ENCODE assay signal across 25 cellular contexts in genomic region chr10:44260286-44260928, GRCh38.
DNase-seq lines count a peak whose midpoint lies in the region; ATAC-seq and TF ChIP-seq lines count a peak whose summit lies in the region.
"Had no signal": no experiment of that assay in that cellular context is flagged by ENCODE, and none has a peak within 500 bp of the region (broad histone marks: within the 10 kb centered on the region; RNA-seq: fewer than 3 reads in every experiment).

No MANE protein-coding gene starts in this region.

- H3K4me1 ChIP-seq in uterus: peaks cover 8 to 12% of the 10 kb centered on the region in 2 donors
- peaks cover 0 to 17% (median 0%) of the 10 kb centered on the region in 3 donors for H3K4me1 ChIP-seq in esophagus squamous epithelium

- 62 to 83% methylated on average over 3 to 4 of the region's 13 CpGs for WGBS in esophagus squamous epithelium, 2 donors

- TF ChIP-seq POLR2A in uterus (IDR thresholded peaks at IDR 0.05) (no peak), esophagus squamous epithelium (IDR thresholded peaks at IDR 0.05) (no peak)

- H3K36me3 ChIP-seq in uterus (no peaks in the 10 kb centered on the region), esophagus squamous epithelium (no peaks in the 10 kb centered on the region)
- H3K36me3 ChIP-seq: pancreas, spleen, tibial artery had no signal

- no peaks in the 10 kb centered on the region for H3K27me3 ChIP-seq in uterus
- H3K27me3 ChIP-seq in esophagus squamous epithelium: no peaks in the 10 kb centered on the region
- H3K27me3 ChIP-seq: pancreas, spleen, tibial artery had no signal

- peak; percentile 50 for ATAC-seq in GM19025 (IDR thresholded peaks at IDR 0.05; ENCODE audit: low read depth, unreplicated experiment)
- peak; percentile 47 for ATAC-seq in HG02852 (IDR thresholded peaks at IDR 0.05; ENCODE audit: unreplicated experiment)
- ATAC-seq in SK-N-SH treated with all-trans-retinoic acid at 6 μM for 48 hours: peak; percentile 52
- ATAC-seq in GM19023 (IDR thresholded peaks at IDR 0.05; ENCODE audit: unreplicated experiment): no peak
- ATAC-seq: activated T-helper 17 cell treated with anti-CD3 and anti-CD28 coated beads, Interleukin-2, amount 50 U/mL, for 72 hours; stimulated activated naive B cell treated with anti-CD40 and anti-IgM and Interleukin-4, amounts not matched to agents 10 μg/mL and 1 μg/mL and 100 μg/mL, for 72 hours had no signal

- no peaks in the 10 kb centered on the region for H3K9me3 ChIP-seq in uterus
- no peaks in the 10 kb centered on the region for H3K9me3 ChIP-seq in esophagus squamous epithelium
- H3K9me3 ChIP-seq: pancreas, spleen, tibial artery had no signal

- intact Hi-C loops in uterus (cut with DNase I; ENCODE audit: low total_unique reads) (no loop called here), esophagus squamous epithelium (cut with DNase I) (no loop called here)

- TF ChIP-seq CTCF in uterus (IDR thresholded peaks at IDR 0.05) (no peak), esophagus squamous epithelium (IDR thresholded peaks at IDR 0.05) (no peak)

- H3K4me3 ChIP-seq in uterus (no peak overlapping the region), esophagus squamous epithelium (no peak overlapping the region)
- H3K4me3 ChIP-seq: pancreas, spleen, tibial artery had no signal

- H3K27ac ChIP-seq in uterus (peak overlapping the region; percentile 78 to 83), esophagus squamous epithelium (no peak overlapping the region)
- H3K27ac ChIP-seq: pancreas, spleen, tibial artery had no signal

- no peak for DNase-seq in uterus
- no peak for DNase-seq in esophagus squamous epithelium (lab: John Stamatoyannopoulos, UW)
- no peak for DNase-seq in stimulated activated naive CD4-positive, alpha-beta T cell treated with Interleukin-2 at 50 U/mL for 16 hours (lab: John Stamatoyannopoulos, UW)
- DNase-seq: activated CD4-positive, alpha-beta T cell treated with anti-CD3 and anti-CD28 coated beads, Interleukin-2, amount 50 U/mL, for 48 hours; activated CD4-positive, CD25-positive, alpha-beta regulatory T cell; activated CD8-positive, alpha-beta memory T cell treated with anti-CD3 and anti-CD28 coated beads, Interleukin-2, amount 50 U/mL, for 48 hours; CD4-positive, alpha-beta T cell; central memory CD4-positive, alpha-beta T cell; dermis blood vessel endothelial cell; KBM-7; MM.1S; NCI-H1417; NCI-H2081; NCI-H82; OCI-M1; spleen; stimulated activated CD4-positive, alpha-beta T cell treated with anti-CD3 and anti-CD28 coated beads, Interleukin-4, amount 100 ng/mL, for 1 hour; stimulated activated naive B cell treated with anti-CD40 and anti-IgM and Interleukin-4, amounts not matched to agents 10 μg/mL and 1 μg/mL and 100 μg/mL, for 72 hours; tibial artery had no signal

TF ChIP-seq in SK-N-SH treated with all-trans-retinoic acid at 6 μM for 48 hours, 23 proteins besides CTCF, POLR2A, EP300 and RAD21:
- TF ChIP-seq GLIS3 (CRISPR knock-in tag; IDR thresholded peaks at IDR 0.05): no peak
- TF ChIP-seq POU6F1 (CRISPR knock-in tag; IDR thresholded peaks at IDR 0.05; ENCODE audit: borderline replicate concordance, low read depth): no peak
- no peak for TF ChIP-seq ZNF565 (CRISPR knock-in tag; conservative IDR thresholded peaks at IDR 0.05; ENCODE audit: low read depth)
- TF ChIP-seq RARB (CRISPR knock-in tag; IDR thresholded peaks at IDR 0.05): no peak
- no peak for TF ChIP-seq ZFP30 (CRISPR knock-in tag; IDR thresholded peaks at IDR 0.05)
- TF ChIP-seq CREB5 (CRISPR knock-in tag; IDR thresholded peaks at IDR 0.05; ENCODE audit: low read depth): no peak
- no peak for TF ChIP-seq ESRRG (CRISPR knock-in tag; IDR thresholded peaks at IDR 0.05)
- no peak for TF ChIP-seq ZC3H10 (CRISPR knock-in tag; IDR thresholded peaks at IDR 0.05)
- no peak for TF ChIP-seq CSRNP3 (CRISPR knock-in tag; IDR thresholded peaks at IDR 0.05)
- no peak for TF ChIP-seq OSR1 (CRISPR knock-in tag; IDR thresholded peaks at IDR 0.05)
- TF ChIP-seq ZNF8 (CRISPR knock-in tag; IDR thresholded peaks at IDR 0.05): no peak
- no peak for TF ChIP-seq ZNF70 (CRISPR knock-in tag; IDR thresholded peaks at IDR 0.05)
- TF ChIP-seq CSDC2 (CRISPR knock-in tag; IDR thresholded peaks at IDR 0.05): no peak
- no peak for TF ChIP-seq ZFP3 (CRISPR knock-in tag; IDR thresholded peaks at IDR 0.05)
- TF ChIP-seq BACH2 (CRISPR knock-in tag; IDR thresholded peaks at IDR 0.05; ENCODE audit: borderline replicate concordance): no peak
- TF ChIP-seq TOX (CRISPR knock-in tag; IDR thresholded peaks at IDR 0.05; ENCODE audit: borderline replicate concordance): no peak
- TF ChIP-seq TSHZ2 (CRISPR knock-in tag; IDR thresholded peaks at IDR 0.05): no peak
TF ChIP-seq in SK-N-SH treated with all-trans-retinoic acid at 6 μM for 48 hours: peak in this region for 0.

Comparison
In these comparisons a context has a peak if more than half of its experiments do, and no peak if none do; other contexts are left out.
1. H3K27ac ChIP-seq: peak in uterus (2 of 2); none in esophagus squamous epithelium (0 of 4).